7 cellular contexts compared by ENCODE assay signal in genomic region chr13:18211752-18212560, GRCh38.
DNase-seq lines count a peak whose midpoint lies in the region; ATAC-seq, FAIRE-seq and TF ChIP-seq lines count a peak whose summit lies in the region.
"Not testable (repeated sequence)": the region's sequence is repeated elsewhere in the genome, so short reads cannot be mapped to it uniquely, and the experiment has no call there.

No MANE protein-coding gene starts in this region.

- not testable (repeated sequence) for TF ChIP-seq CTCF in bronchial epithelial cell (IDR thresholded peaks at IDR 0.05; ENCODE audit: insufficient read depth, low read length, severe bottlenecking); kidney (IDR thresholded peaks at IDR 0.05; ENCODE audit: borderline replicate concordance, extremely low read depth, insufficient read depth); progenitor cell of endocrine pancreas (IDR thresholded peaks at IDR 0.05; ENCODE audit: unreplicated experiment)

- H3K36me3 Mint-ChIP-seq in T-helper 17 cell (ENCODE audit: low read depth); progenitor cell of endocrine pancreas (ENCODE audit: insufficient read depth): not testable (repeated sequence)

- not testable (repeated sequence) for FAIRE-seq in bronchial epithelial cell (lab: Jason Lieb, UNC); kidney (lab: Jason Lieb, UNC)

- not testable (repeated sequence) for H3K4me3 ChIP-seq in bronchial epithelial cell (ENCODE audit: low read depth, low read length); kidney (ENCODE audit: low read length in 2 of 2)

- not testable (repeated sequence) for H3K4me1 Mint-ChIP-seq in T-helper 17 cell; progenitor cell of endocrine pancreas (ENCODE audit: low read depth)

- peak; percentile 88 for ATAC-seq in GM19035 (IDR thresholded peaks at IDR 0.05; ENCODE audit: unreplicated experiment)
- peak; percentile 63 for ATAC-seq in HG02571 (IDR thresholded peaks at IDR 0.05; ENCODE audit: unreplicated experiment)
- ATAC-seq in HG03432 (IDR thresholded peaks at IDR 0.05; ENCODE audit: unreplicated experiment): peak; percentile 90
- peak; percentile 76 for ATAC-seq in T-helper 17 cell

- H3K9me3 ChIP-seq in T-helper 17 cell (ENCODE audit: control insufficient read depth, low read length, poor library complexity, severe bottlenecking); kidney (ENCODE audit: control insufficient read depth in 1 of 2, low read length in 2 of 2): not testable (repeated sequence)

- H3K36me3 ChIP-seq in bronchial epithelial cell (ENCODE audit: control insufficient read depth, insufficient read depth, low read length); kidney (ENCODE audit: control insufficient read depth in 1 of 2, insufficient read depth in 2 of 2, low read length in 2 of 2): not testable (repeated sequence)

- H3K4me3 Mint-ChIP-seq in T-helper 17 cell; progenitor cell of endocrine pancreas (ENCODE audit: low read depth): not testable (repeated sequence)

- H3K9ac ChIP-seq in kidney (ENCODE audit: low read length in 2 of 2): not testable (repeated sequence)

- intact Hi-C loops in kidney (cut with DNase I): not testable (repeated sequence)

- DNase-seq in T-helper 17 cell; progenitor cell of endocrine pancreas (ENCODE audit: low spot score, unreplicated experiment): not testable (repeated sequence)
- DNase-seq in bronchial epithelial cell (ENCODE audit: low read depth) (peak; percentile 56), kidney (peak; percentile 95)

- not testable (repeated sequence) for H3K27ac Mint-ChIP-seq in T-helper 17 cell
- H3K27ac Mint-ChIP-seq in progenitor cell of endocrine pancreas: peak overlapping the region; percentile 9

- not testable (repeated sequence) for H3K4me1 ChIP-seq in kidney (ENCODE audit: control insufficient read depth in 1 of 2, insufficient read depth in 1 of 2, low read depth in 1 of 2, low read length in 2 of 2)

- not testable (repeated sequence) for H3K27me3 Mint-ChIP-seq in T-helper 17 cell, progenitor cell of endocrine pancreas

- not testable (repeated sequence) for H3K27ac ChIP-seq in kidney (ENCODE audit: low read depth in 2 of 2, low read length in 2 of 2)

- peaks cover 20% of the 10 kb centered on the region for H3K9me3 Mint-ChIP-seq in progenitor cell of endocrine pancreas (ENCODE audit: low read depth)

- not testable (repeated sequence) for H3K27me3 ChIP-seq in bronchial epithelial cell (ENCODE audit: control insufficient read depth, insufficient read depth, low read length)
